In genomic region chr7:105389090-105389650, GRCh38 we compare ENCODE assay signal across 8 cellular contexts. TPM values are rescaled to one million over a fixed set of nuclear protein-coding genes. Genes with fewer than 3 reads are reported as not detected.
DNase-seq lines count a peak whose midpoint lies in the region; ATAC-seq, FAIRE-seq and TF ChIP-seq lines count a peak whose summit lies in the region.

No MANE protein-coding gene starts in this region.

- no peak for FAIRE-seq in astrocyte (lab: Jason Lieb, UNC)

- H2AFZ ChIP-seq in astrocyte (ENCODE audit: low read depth, low read length) = peak overlapping the region; percentile 76

- peaks cover 4% of the 10 kb centered on the region for H3K36me3 Mint-ChIP-seq in astrocyte (ENCODE audit: low read depth, unreplicated experiment)

- H3K9ac ChIP-seq in astrocyte (ENCODE audit: low read length) = peak overlapping the region; percentile 67

- peak overlapping the region; percentile 94 for H3K27ac Mint-ChIP-seq in astrocyte (ENCODE audit: unreplicated experiment)

- H3K4me1 ChIP-seq in astrocyte (ENCODE audit: insufficient read depth, low read length) (peaks cover 4% of the 10 kb centered on the region), iPS DF 6.9 (ENCODE audit: control insufficient read depth, insufficient read depth, low read length) (no peaks in the 10 kb centered on the region)

- H3K27me3 Mint-ChIP-seq in astrocyte (ENCODE audit: low read depth, unreplicated experiment) = no peaks in the 10 kb centered on the region

- H3K4me3 Mint-ChIP-seq in astrocyte (ENCODE audit: unreplicated experiment) = peak overlapping the region; percentile 94

- H3K36me3 ChIP-seq in astrocyte (ENCODE audit: insufficient read depth, low read length) (no peaks in the 10 kb centered on the region), iPS DF 6.9 (ENCODE audit: control insufficient read depth, insufficient read depth, low read length) (peaks cover 3% of the 10 kb centered on the region)

- peaks cover 35% of the 10 kb centered on the region for H3K79me2 ChIP-seq in astrocyte (ENCODE audit: insufficient read depth, low read length)

- H3K9me3 Mint-ChIP-seq in astrocyte (ENCODE audit: unreplicated experiment) = no peaks in the 10 kb centered on the region

- no peak overlapping the region for H3K27ac ChIP-seq in astrocyte (ENCODE audit: low read depth, low read length)
- no peak overlapping the region for H3K27ac ChIP-seq in iPS DF 6.9 (ENCODE audit: low read length)

- H3K4me3 ChIP-seq in astrocyte (ENCODE audit: insufficient read depth, low read depth, low read length) = peak overlapping the region; percentile 50
- peak overlapping the region; percentile 96; the same call in 1 of the 2 replicates for H3K4me3 ChIP-seq in iPS DF 6.9 (ENCODE audit: low read length)
- peak overlapping the region; percentile 51 for H3K4me3 ChIP-seq in retinal pigment epithelial cell (ENCODE audit: low read length)

- H3K9me3 ChIP-seq in astrocyte (ENCODE audit: insufficient read depth, low read depth, low read length) (no peaks in the 10 kb centered on the region), iPS DF 6.9 (ENCODE audit: control insufficient read depth, insufficient read depth, low read length) (no peaks in the 10 kb centered on the region)

- TF ChIP-seq CTCF in astrocyte (IDR thresholded peaks at IDR 0.05; ENCODE audit: insufficient read depth, low read depth, low read length) = no peak
- TF ChIP-seq CTCF in retinal pigment epithelial cell (conservative IDR thresholded peaks at IDR 0.05; ENCODE audit: low read depth, low read length) = no peak

- peak overlapping the region; percentile 87 for H3K4me2 ChIP-seq in astrocyte (ENCODE audit: low read length)

- no peaks in the 10 kb centered on the region for H3K27me3 ChIP-seq in astrocyte (ENCODE audit: insufficient read depth, low read length)
- H3K27me3 ChIP-seq in iPS DF 6.9 (ENCODE audit: control insufficient read depth, insufficient read depth, low read length) = no peaks in the 10 kb centered on the region

- WGBS in iPS DF 6.9 (ENCODE audit: insufficient coverage, insufficient read length) = no CpG with 5 or more reads among the region's 44 CpGs

- H4K20me1 ChIP-seq in astrocyte (ENCODE audit: insufficient read depth, low read length) = peaks cover 28% of the 10 kb centered on the region

- peak; percentile 42 for ATAC-seq in GM21360 (IDR thresholded peaks at IDR 0.05; ENCODE audit: unreplicated experiment)
- ATAC-seq in GM18861 (IDR thresholded peaks at IDR 0.05; ENCODE audit: unreplicated experiment) = no peak

- DNase-seq in CMK (ENCODE audit: low read depth) (peak; percentile 17), HT1080 (ENCODE audit: low read depth) (peak; percentile 36), RKO (ENCODE audit: low spot score) (peak; percentile 83), astrocyte (ENCODE audit: low read depth) (peak; percentile 31), iPS DF 6.9 (ENCODE audit: low read depth, low spot score) (no peak), retinal pigment epithelial cell (ENCODE audit: low read depth) (no peak)

- H3K4me1 Mint-ChIP-seq in astrocyte (ENCODE audit: low read depth, unreplicated experiment) = no peaks in the 10 kb centered on the region

RNA-seq across cellular contexts. Expression of gene SRPK2, which starts 0.4 kb away (rescaled TPM):
- 28.2 and 32.0 TPM in 2 replicates for total RNA-seq in HT1080 (2014; rRNA removed; shearing (Covaris generic))
- 31.4 and 36.8 TPM in 2 replicates for polyA plus RNA-seq in HT1080 (2015; cell fraction: cytosol; rRNA removed)
- 35.1 and 35.8 TPM in 2 replicates for polyA plus RNA-seq in HT1080 (2015; cell fraction: nucleus; rRNA removed)
- total RNA-seq in astrocyte = 54.8 and 59.2 TPM in 2 replicates

Comparison
In these comparisons a context has a peak if more than half of its experiments do, and no peak if none do; other contexts are left out.
1. DNase-seq: peak in CMK (single experiment), HT1080 (single experiment), RKO (single experiment) and astrocyte (single experiment); none in iPS DF 6.9 (single experiment) and retinal pigment epithelial cell (single experiment).
2. Peak in every context shown above with its lines, with median percentiles within 50 percentile points of each other: H3K4me3 ChIP-seq.